ENCODE assay signal across 8 cellular contexts in genomic region chr2:263774-264492, GRCh38. TPM values are rescaled to one million over a fixed set of nuclear protein-coding genes. Genes with fewer than 3 reads are reported as not detected.
DNase-seq lines count a peak whose midpoint lies in the region; ATAC-seq and TF ChIP-seq lines count a peak whose summit lies in the region.

Gene SH3YL1, minus strand, starts transcription at chr2:264032. Its CDS starts 48 bp downstream, at chr2:263984.

- TF ChIP-seq EP300 in gastroesophageal sphincter (IDR thresholded peaks at IDR 0.05), result no peak

- H3K36me3 ChIP-seq in NT2/D1 (ENCODE audit: insufficient read depth, insufficient read length, low read length), result peaks cover 29% of the 10 kb centered on the region
- peaks cover 0 to 8% of the 10 kb centered on the region in 2 donors for H3K36me3 ChIP-seq in gastroesophageal sphincter
- no peaks in the 10 kb centered on the region for H3K36me3 ChIP-seq in urinary bladder (ENCODE audit: insufficient read depth)

- no peaks in the 10 kb centered on the region for H3K4me1 ChIP-seq in NT2/D1 (ENCODE audit: insufficient read depth, insufficient read length)
- H3K4me1 ChIP-seq in gastroesophageal sphincter, result peaks cover 0 to 47% (median 0%) of the 10 kb centered on the region in 3 donors
- H3K4me1 ChIP-seq in urinary bladder (ENCODE audit: insufficient read depth), result peaks cover 6% of the 10 kb centered on the region

- no peaks in the 10 kb centered on the region for H3K27me3 ChIP-seq in NT2/D1 (ENCODE audit: insufficient read depth, insufficient read length)
- no peaks in the 10 kb centered on the region for H3K27me3 ChIP-seq in gastroesophageal sphincter

- H3K4me3 ChIP-seq in GM08714 (ENCODE audit: low read length) (peak within 1 kb of the TSS; percentile 98), NT2/D1 (ENCODE audit: insufficient read length, low read depth) (peak within 1 kb of the TSS; percentile 90), gastroesophageal sphincter (peak within 1 kb of the TSS; percentile 85 to 87), urinary bladder (ENCODE audit: low read depth, low read length) (peak within 1 kb of the TSS; percentile 85)

- TF ChIP-seq CTCF in gastroesophageal sphincter (IDR thresholded peaks at IDR 0.05) (peak in 1 of 4 experiments; percentile 2), omental fat pad (IDR thresholded peaks at IDR 0.05) (no peak)

- ATAC-seq in HG02642 (IDR thresholded peaks at IDR 0.05; ENCODE audit: poor library complexity, unreplicated experiment) (peak; percentile 28), gastroesophageal sphincter (peak; percentile 16), omental fat pad (ENCODE audit: low FRiP score) (peak; percentile 21)

- no peak for TF ChIP-seq POLR2A in gastroesophageal sphincter (IDR thresholded peaks at IDR 0.05)

- H3K27ac ChIP-seq in gastroesophageal sphincter (peak within 1 kb of the TSS in 3 of 4 donors; percentile 80 to 86 (median 82)), urinary bladder (ENCODE audit: low read depth) (peak within 1 kb of the TSS; percentile 90)

- peak within 1 kb of the TSS; percentile 96 for H3K9ac ChIP-seq in NT2/D1 (ENCODE audit: insufficient read length, low read depth)

- WGBS in gastroesophageal sphincter (ENCODE audit: low coverage in 1 of 2), 2 donors, result no CpG with 5 or more reads among the region's 77 CpGs
- WGBS in urinary bladder, result under 1% methylated on average over 77 of the region's 77 CpGs

- H3K9me3 ChIP-seq in NT2/D1 (ENCODE audit: insufficient read depth, low read length), result no peaks in the 10 kb centered on the region
- H3K9me3 ChIP-seq in gastroesophageal sphincter, result no peaks in the 10 kb centered on the region

- DNase-seq in NT2/D1 (ENCODE audit: low read depth, low spot score), result no peak
- DNase-seq in activated effector memory CD4-positive, alpha-beta T cell treated with anti-CD3 and anti-CD28 coated beads, Interleukin-2, amount 50 U/mL, for 16 hours, result peak; percentile 87
- no peak for DNase-seq in omental fat pad (ENCODE audit: low spot score)
- no peak for DNase-seq in DMS153 (lab: John Stamatoyannopoulos, UW)

RNA-seq across cellular contexts. Expression of gene SH3YL1, which starts in this region (rescaled TPM):
- 10 to 100 TPM; 14.9 to 31.4 (median 26.7) TPM for total RNA-seq in gastroesophageal sphincter
- total RNA-seq in omental fat pad, result 10 to 100 TPM; 23.9 to 41.9 (median 32.0) TPM
- total RNA-seq in urinary bladder, result 155 TPM
- 24.5 TPM for polyA plus RNA-seq in urinary bladder
